1 cellular context compared by ENCODE assay signal in the genomic region with DNA sequence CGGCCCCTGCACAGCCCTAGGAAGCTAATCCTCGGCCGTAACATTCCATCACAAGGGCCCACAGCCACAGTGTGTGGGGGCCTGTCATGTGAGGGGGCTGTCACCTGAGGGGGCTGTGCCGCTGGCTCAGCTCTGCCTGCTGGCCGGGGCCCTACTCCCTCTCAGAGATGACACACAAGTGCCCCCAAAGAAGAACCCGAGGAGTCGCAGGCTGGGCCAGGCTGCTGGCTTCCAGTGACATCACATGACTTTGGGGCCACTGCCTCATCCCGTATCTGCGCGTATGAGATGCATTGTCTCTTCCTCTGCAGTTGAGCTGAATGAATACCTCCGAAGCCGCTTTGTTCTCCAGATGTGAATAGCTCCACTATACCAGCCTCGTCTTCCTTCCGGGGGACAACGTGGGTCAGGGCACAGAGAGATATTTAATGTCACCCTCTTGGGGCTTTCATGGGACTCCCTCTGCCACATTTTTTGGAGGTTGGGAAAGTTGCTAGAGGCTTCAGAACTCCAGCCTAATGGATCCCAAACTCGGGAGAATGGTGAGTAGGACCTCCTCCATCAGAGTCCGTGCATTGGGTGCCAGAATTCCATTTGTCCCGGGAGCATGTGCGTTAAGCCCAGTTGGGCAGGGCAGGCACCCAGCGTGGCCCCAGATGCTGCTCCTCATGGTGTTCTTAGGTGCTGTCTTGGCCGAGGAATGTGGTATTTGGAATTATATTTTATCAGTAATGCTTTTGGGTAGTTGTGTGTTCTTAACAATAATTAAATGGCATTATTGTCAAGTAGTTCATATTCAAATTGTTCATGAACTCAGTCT.
TF ChIP-seq lines count a peak whose summit lies in the region.

CNDP1 (plus strand) TSS at position 351 of the 820 bp plus-strand sequence; CDS start at position 519, 168 bp downstream.

TF ChIP-seq in GM23338, 12 proteins besides CTCF, POLR2A, EP300 and RAD21 (continued from another document):
- TF ChIP-seq POLR2AphosphoS5 (IDR thresholded peaks at IDR 0.05; ENCODE audit: low read depth) (no peak), EZH2phosphoT487 (IDR thresholded peaks at IDR 0.05; ENCODE audit: unreplicated experiment) (no peak), EZH2 (IDR thresholded peaks at IDR 0.05; ENCODE audit: low read depth, unreplicated experiment) (no peak), STAT1 (IDR thresholded peaks at IDR 0.05; ENCODE audit: unreplicated experiment) (no peak), ZNF331 (CRISPR knock-in tag; IDR thresholded peaks at IDR 0.05; ENCODE audit: low read depth) (no peak)
